In genomic region chr7:71472962-71473361, GRCh38 we compare ENCODE assay signal across 28 cellular contexts.
"Had no signal": no experiment of that assay in that cellular context is flagged by ENCODE, and none has a peak within 500 bp of the region (broad histone marks: within the 10 kb centered on the region; RNA-seq: fewer than 3 reads in every experiment).

No MANE protein-coding gene starts in this region.

- H3K4me1 ChIP-seq: esophagus muscularis mucosa, foreskin keratinocyte, heart left ventricle, parathyroid adenoma, right atrium auricular region, stomach, upper lobe of right lung had no signal

- DNase-seq: activated CD4-positive, alpha-beta T cell treated with anti-CD3 and anti-CD28 coated beads for 1 hour; activated CD4-positive, alpha-beta T cell treated with anti-CD3 and anti-CD28 coated beads, Interleukin-2, amount 10 ng/mL, durations not matched to agents 7 days and 5 days; activated CD8-positive, alpha-beta memory T cell treated with anti-CD3 and anti-CD28 coated beads, Interleukin-2, amount 10 ng/mL, durations not matched to agents 7 days and 5 days; activated CD8-positive, alpha-beta T cell treated with anti-CD3 and anti-CD28 coated beads for 36 hours; activated naive CD8-positive, alpha-beta T cell treated with anti-CD3 and anti-CD28 coated beads, Interleukin-2, amount 50 U/mL, for 24 hours; activated T-cell treated with anti-CD3 and anti-CD28 coated beads, Interleukin-2, amount 50 U/mL, for 48 hours; amygdala; caudate nucleus; foreskin keratinocyte; heart left ventricle; hypothalamus; left cardiac atrium; midbrain; naive thymus-derived CD4-positive, alpha-beta T cell; occipital lobe; stimulated activated CD4-positive, alpha-beta T cell treated with anti-CD3 and anti-CD28 coated beads, Interleukin-15, amount 100 ng/mL, for 24 hours; stimulated activated CD4-positive, alpha-beta T cell treated with anti-CD3 and anti-CD28 coated beads, Interleukin-2, amount 100 ng/mL, for 24 hours; stimulated activated naive B cell treated with anti-CD40 and anti-IgM and Interleukin-4, amounts not matched to agents 10 μg/mL and 1 μg/mL and 100 μg/mL, for 72 hours; stomach; T-helper 9 cell; tibial artery; upper lobe of right lung; WERI-Rb-1 had no signal

- H3K79me2 ChIP-seq: parathyroid adenoma had no signal

- FAIRE-seq: keratinocyte, TTC549 had no signal

- H3K27me3 ChIP-seq: esophagus muscularis mucosa, foreskin keratinocyte, heart left ventricle, right atrium auricular region, stomach, tibial artery, upper lobe of right lung had no signal

- H3K4me3 ChIP-seq: esophagus muscularis mucosa, heart left ventricle, right atrium auricular region, stomach, tibial artery, upper lobe of right lung had no signal

- H3K27ac ChIP-seq: esophagus muscularis mucosa, foreskin keratinocyte, heart left ventricle, parathyroid adenoma, right atrium auricular region, stomach, tibial artery, upper lobe of right lung, WERI-Rb-1 had no signal

- H3K36me3 ChIP-seq: esophagus muscularis mucosa, heart left ventricle, right atrium auricular region, stomach, upper lobe of right lung, WERI-Rb-1 had no signal

- ATAC-seq: activated CD8-positive, alpha-beta memory T cell treated with anti-CD3 and anti-CD28 coated beads, Interleukin-2, amount 10 ng/mL, durations not matched to agents 7 days and 5 days; activated CD8-positive, alpha-beta T cell treated with anti-CD3 and anti-CD28 coated beads for 36 hours; activated naive CD8-positive, alpha-beta T cell treated with anti-CD3 and anti-CD28 coated beads, Interleukin-2, amount 50 U/mL, for 24 hours; foreskin keratinocyte; heart left ventricle; left cardiac atrium; naive thymus-derived CD4-positive, alpha-beta T cell; stimulated activated naive B cell treated with anti-CD40 and anti-IgM and Interleukin-4, amounts not matched to agents 10 μg/mL and 1 μg/mL and 100 μg/mL, for 72 hours; upper lobe of right lung had no signal

- H2AFZ ChIP-seq: parathyroid adenoma had no signal

- H3K9ac ChIP-seq: parathyroid adenoma had no signal

- H3K9me3 ChIP-seq: upper lobe of right lung had no signal
